ENCODE assay signal across 1 cellular context in genomic region chr7:22864855-22865606, GRCh38.
A peak's percentile ranks its signal among the peaks of the same experiment; 100 is the strongest.
TF ChIP-seq lines count a peak whose summit lies in the region.

No MANE protein-coding gene starts in this region.

TF ChIP-seq in HepG2, 621 proteins besides CTCF, POLR2A, EP300 and RAD21 (continued from another document):
- TF ChIP-seq HNF4G (IDR thresholded peaks at IDR 0.05; ENCODE audit: borderline replicate concordance, low read depth, low read length) (peak; percentile 46; the same call in 1 of the 2 replicates), HNF4G (CRISPR knock-in tag; IDR thresholded peaks at IDR 0.05; ENCODE audit: borderline replicate concordance, low read depth) (no peak), ZNF674 (CRISPR knock-in tag; IDR thresholded peaks at IDR 0.05; ENCODE audit: low read depth) (no peak), ZNF512 (CRISPR knock-in tag; IDR thresholded peaks at IDR 0.05) (no peak), ZSCAN29 (CRISPR knock-in tag; conservative IDR thresholded peaks at IDR 0.05) (no peak), HOXD1 (CRISPR knock-in tag; IDR thresholded peaks at IDR 0.05) (no peak), SNAPC4 (CRISPR knock-in tag; IDR thresholded peaks at IDR 0.05) (no peak), NR0B2 (CRISPR knock-in tag; IDR thresholded peaks at IDR 0.05) (no peak), AKAP8 (CRISPR knock-in tag; IDR thresholded peaks at IDR 0.05) (no peak)
